ENCODE assay signal across 13 cellular contexts in the genomic region with DNA sequence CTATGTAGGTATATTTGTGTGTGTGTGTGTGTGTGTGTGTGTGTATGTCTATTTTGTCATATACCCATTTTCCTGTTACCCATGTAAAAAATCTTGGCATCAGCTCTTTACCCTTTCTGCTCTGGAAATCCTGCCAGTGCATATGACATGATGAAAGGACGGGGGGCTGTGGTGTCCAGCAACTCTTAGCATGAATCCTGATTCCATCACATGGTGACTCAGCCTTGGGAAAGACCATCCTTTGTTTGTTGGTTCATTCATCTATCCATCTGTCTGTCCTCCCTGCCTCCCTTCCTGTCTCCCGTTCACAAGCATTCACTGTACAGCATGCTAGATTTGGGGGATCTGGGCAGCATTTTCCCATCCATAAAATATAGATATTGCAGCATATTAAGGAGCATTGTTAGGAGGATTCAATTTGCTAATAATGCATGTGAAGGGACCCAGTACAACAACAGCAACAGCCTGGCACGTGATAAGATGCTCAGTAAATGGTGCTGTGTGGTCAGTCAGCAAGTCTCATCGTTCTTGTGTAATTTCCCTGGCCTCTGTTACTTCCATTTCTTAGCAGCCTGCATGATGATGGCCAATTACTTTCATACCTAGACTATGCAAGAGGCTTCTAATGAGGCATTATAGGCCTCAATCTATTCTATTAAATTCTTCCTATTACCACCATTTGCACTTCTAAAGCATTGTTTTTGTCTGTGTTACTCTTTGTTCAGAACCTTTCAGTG.
DNase-seq lines count a peak whose midpoint lies in the region; ATAC-seq, FAIRE-seq and TF ChIP-seq lines count a peak whose summit lies in the region.
"Had no signal": no experiment of that assay in that cellular context is flagged by ENCODE, and none has a peak within 500 bp of the region (broad histone marks: within the 10 kb centered on the region; RNA-seq: fewer than 3 reads in every experiment).

No MANE protein-coding gene starts in this region.

- H3K4me1 Mint-ChIP-seq in CD4-positive, alpha-beta T cell (ENCODE audit: low read depth) = peaks cover 75% of the 10 kb centered on the region
- H3K4me1 Mint-ChIP-seq in activated T-helper 2 cell treated with anti-CD3 and anti-CD28 coated beads, Interferon-gamma antibody, Interleukin-2, Interleukin-4, amounts not matched to agents 10 μg/mL and 5 μg/mL and 100 μg/mL, durations not matched to agents 14 hours and 24 hours and 36 hours (ENCODE audit: low read depth) = peaks cover 37% of the 10 kb centered on the region

- ATAC-seq in CD4-positive, alpha-beta T cell (ENCODE audit: poor library complexity) = no peak
- no peak for ATAC-seq in pancreas
- ATAC-seq: left ventricle myocardium superior had no signal

- TF ChIP-seq POLR2A in sigmoid colon (IDR thresholded peaks at IDR 0.05) = no peak

- no peak for DNase-seq in CD4-positive, alpha-beta T cell
- DNase-seq in activated T-helper 2 cell treated with anti-CD3 and anti-CD28 coated beads, Interferon-gamma antibody, Interleukin-2, Interleukin-4, amounts not matched to agents 10 μg/mL and 5 μg/mL and 100 μg/mL, durations not matched to agents 14 hours and 24 hours and 36 hours (ENCODE audit: low spot score) = no peak
- DNase-seq in kidney tubule cell (ENCODE audit: low spot score) = peak; percentile 43
- no peak for DNase-seq in NCI-H187 treated with DMSO at 0.1 percent for 48 hours (lab: John Stamatoyannopoulos, UW)
- no peak for DNase-seq in sigmoid colon
- no peak for DNase-seq in pancreas
- no peak for DNase-seq in NCI-H2196 treated with DMSO at 0.1 percent for 48 hours (lab: John Stamatoyannopoulos, UW; ENCODE audit: unreplicated experiment)
- DNase-seq: cortex of kidney, left ventricle myocardium superior, NCI-H524, spleen, tibial artery had no signal

- no peaks in the 10 kb centered on the region for H3K27me3 ChIP-seq in CD4-positive, alpha-beta T cell (ENCODE audit: control insufficient read depth, insufficient read depth, low read length)
- H3K27me3 ChIP-seq in HUES6 (ENCODE audit: control insufficient read depth, insufficient read depth, low read length) (no peaks in the 10 kb centered on the region), sigmoid colon (no peaks in the 10 kb centered on the region), pancreas (no peaks in the 10 kb centered on the region)
- H3K27me3 ChIP-seq: spleen, tibial artery had no signal

- WGBS in sigmoid colon, 2 donors = 77 to 79% methylated on average over 4 of the region's 4 CpGs
- WGBS in pancreas, 2 donors = 60 to 76% methylated on average over 4 of the region's 4 CpGs

- H3K4me3 Mint-ChIP-seq in CD4-positive, alpha-beta T cell = peak overlapping the region; percentile 7
- no peak overlapping the region for H3K4me3 Mint-ChIP-seq in activated T-helper 2 cell treated with anti-CD3 and anti-CD28 coated beads, Interferon-gamma antibody, Interleukin-2, Interleukin-4, amounts not matched to agents 10 μg/mL and 5 μg/mL and 100 μg/mL, durations not matched to agents 14 hours and 24 hours and 36 hours (ENCODE audit: low read depth)

- H3K9me3 ChIP-seq in CD4-positive, alpha-beta T cell (ENCODE audit: control insufficient read depth, low read length) = no peaks in the 10 kb centered on the region
- H3K9me3 ChIP-seq in HUES6 (ENCODE audit: control insufficient read depth, insufficient read depth, low read depth, low read length) = no peaks in the 10 kb centered on the region
- H3K9me3 ChIP-seq in sigmoid colon = no peaks in the 10 kb centered on the region
- H3K9me3 ChIP-seq in pancreas = no peaks in the 10 kb centered on the region
- H3K9me3 ChIP-seq: spleen, tibial artery had no signal

- peak overlapping the region; percentile 54 for H3K9ac ChIP-seq in HUES6 (ENCODE audit: low read length)

- TF ChIP-seq CTCF in CD4-positive, alpha-beta T cell (IDR thresholded peaks at IDR 0.05) = no peak
- TF ChIP-seq CTCF in sigmoid colon (IDR thresholded peaks at IDR 0.05) (no peak), pancreas (IDR thresholded peaks at IDR 0.05) (no peak)

- intact Hi-C loops in CD4-positive, alpha-beta T cell (cut with DNase I, micrococcal nuclease) = no loop called here
- intact Hi-C loops in activated T-helper 2 cell treated with anti-CD3 and anti-CD28 coated beads, Interferon-gamma antibody, Interleukin-2, Interleukin-4, amounts not matched to agents 10 μg/mL and 5 μg/mL and 100 μg/mL, durations not matched to agents 14 hours and 24 hours and 36 hours (cut with micrococcal nuclease) = loop anchor here (2.0 to 10.0 kb wide), 2 partner anchors 17 to 51 kb away; no protein-coding TSS in a partner anchor
- intact Hi-C loops in sigmoid colon (cut with DNase I) (no loop called here), pancreas (cut with DNase I) (no loop called here)

- peaks cover 36% of the 10 kb centered on the region for H3K36me3 Mint-ChIP-seq in CD4-positive, alpha-beta T cell (ENCODE audit: low read depth)
- peaks cover 50% of the 10 kb centered on the region for H3K36me3 Mint-ChIP-seq in activated T-helper 2 cell treated with anti-CD3 and anti-CD28 coated beads, Interferon-gamma antibody, Interleukin-2, Interleukin-4, amounts not matched to agents 10 μg/mL and 5 μg/mL and 100 μg/mL, durations not matched to agents 14 hours and 24 hours and 36 hours (ENCODE audit: low read depth)

- H3K27ac ChIP-seq in CD4-positive, alpha-beta T cell (ENCODE audit: low read depth, low read length) = no peak overlapping the region
- no peak overlapping the region for H3K27ac ChIP-seq in HUES6 (ENCODE audit: low read depth, low read length)
- no peak overlapping the region for H3K27ac ChIP-seq in sigmoid colon
- H3K27ac ChIP-seq in pancreas = no peak overlapping the region
- H3K27ac ChIP-seq: spleen, tibial artery had no signal

- FAIRE-seq in pancreas (lab: Jason Lieb, UNC) = no peak

- H3K36me3 ChIP-seq in HUES6 (ENCODE audit: control insufficient read depth, insufficient read depth, low read length) (no peaks in the 10 kb centered on the region), sigmoid colon (no peaks in the 10 kb centered on the region), pancreas (no peaks in the 10 kb centered on the region)
- H3K36me3 ChIP-seq: spleen, tibial artery had no signal

- no peak for TF ChIP-seq EP300 in sigmoid colon (IDR thresholded peaks at IDR 0.05)

- H3K9me3 Mint-ChIP-seq in CD4-positive, alpha-beta T cell = no peaks in the 10 kb centered on the region
- no peaks in the 10 kb centered on the region for H3K9me3 Mint-ChIP-seq in activated T-helper 2 cell treated with anti-CD3 and anti-CD28 coated beads, Interferon-gamma antibody, Interleukin-2, Interleukin-4, amounts not matched to agents 10 μg/mL and 5 μg/mL and 100 μg/mL, durations not matched to agents 14 hours and 24 hours and 36 hours

- CTCF ChIA-PET in CD4-positive, alpha-beta T cell (lab: Charles Lee) = no interaction called here

- H3K27ac Mint-ChIP-seq in CD4-positive, alpha-beta T cell = peak overlapping the region; percentile 57
- H3K27ac Mint-ChIP-seq in activated T-helper 2 cell treated with anti-CD3 and anti-CD28 coated beads, Interferon-gamma antibody, Interleukin-2, Interleukin-4, amounts not matched to agents 10 μg/mL and 5 μg/mL and 100 μg/mL, durations not matched to agents 14 hours and 24 hours and 36 hours = peak overlapping the region; percentile 67

- peaks cover 30% of the 10 kb centered on the region for H3K4me1 ChIP-seq in HUES6 (ENCODE audit: control insufficient read depth, insufficient read depth, low read length)
- peaks cover 0 to 26% (median 16%) of the 10 kb centered on the region in 4 donors for H3K4me1 ChIP-seq in sigmoid colon
- H3K4me1 ChIP-seq in pancreas = no peaks in the 10 kb centered on the region
- H3K4me1 ChIP-seq: tibial artery had no signal

- no peaks in the 10 kb centered on the region for H3K27me3 Mint-ChIP-seq in CD4-positive, alpha-beta T cell
- no peaks in the 10 kb centered on the region for H3K27me3 Mint-ChIP-seq in activated T-helper 2 cell treated with anti-CD3 and anti-CD28 coated beads, Interferon-gamma antibody, Interleukin-2, Interleukin-4, amounts not matched to agents 10 μg/mL and 5 μg/mL and 100 μg/mL, durations not matched to agents 14 hours and 24 hours and 36 hours (ENCODE audit: low read depth)

- H3K4me3 ChIP-seq in HUES6 (ENCODE audit: low read depth, low read length) = no peak overlapping the region
- no peak overlapping the region for H3K4me3 ChIP-seq in sigmoid colon
- no peak overlapping the region for H3K4me3 ChIP-seq in pancreas
- H3K4me3 ChIP-seq: spleen, tibial artery had no signal

- POLR2A ChIA-PET in CD4-positive, alpha-beta T cell (lab: Charles Lee) = no interaction called here
